8 cellular contexts compared by ENCODE assay signal in genomic region chr1:153658400-153659174, GRCh38. TPM values are rescaled to one million over a fixed set of nuclear protein-coding genes. Genes with fewer than 3 reads are reported as not detected.
A peak's percentile ranks its signal among the peaks of the same experiment; 100 is the strongest.
DNase-seq lines count a peak whose midpoint lies in the region; ATAC-seq and TF ChIP-seq lines count a peak whose summit lies in the region.

Gene SNAPIN (plus strand): TSS chr1:153658703. CDS start chr1:153658744, 41 bp downstream.

- peak within 1 kb of the TSS; percentile 95 for H3K4me3 Mint-ChIP-seq in HFFc6

- peak; percentile 94 for DNase-seq in GM06990 (ENCODE audit: extremely low read depth, insufficient read length)
- peak; percentile 76 for DNase-seq in HFFc6
- peak; percentile 92 for DNase-seq in NB4 (ENCODE audit: low read depth)
- DNase-seq in activated naive CD4-positive, alpha-beta T cell treated with anti-CD3 and anti-CD28 coated beads, Interleukin-2, amount 50 U/mL, for 16 hours = peak; percentile 93
- peak; percentile 92 for DNase-seq in germinal center (ENCODE audit: low spot score)
- peak; percentile 83 for DNase-seq in omental fat pad (ENCODE audit: low spot score)

- peak; percentile 98 for ATAC-seq in SK-N-SH treated with all-trans-retinoic acid at 6 μM for 48 hours
- peak; percentile 95 for ATAC-seq in omental fat pad (ENCODE audit: low FRiP score)

- H3K27ac ChIP-seq in temporal lobe (ENCODE audit: low read depth, low read length) = peak within 1 kb of the TSS; percentile 82

- H3K9me3 Mint-ChIP-seq in HFFc6 = no peaks in the 10 kb centered on the region

- H3K4me3 ChIP-seq in GM06990 (replicated peaks; ENCODE audit: low read depth, low read length) (peak within 1 kb of the TSS; percentile 85), NB4 (ENCODE audit: low read depth, low read length) (peak within 1 kb of the TSS; percentile 92)

- H3K27me3 Mint-ChIP-seq in HFFc6 (ENCODE audit: insufficient read depth) = no peaks in the 10 kb centered on the region; the same call in 1 of the 2 replicates

- peak within 1 kb of the TSS; percentile 82 for H3K27ac Mint-ChIP-seq in HFFc6

- TF ChIP-seq CTCF in GM06990 (IDR thresholded peaks at IDR 0.05; ENCODE audit: insufficient read depth, low read length, poor library complexity, severe bottlenecking) (no peak), HFFc6 (IDR thresholded peaks at IDR 0.05) (peak; percentile 55), NB4 (IDR thresholded peaks at IDR 0.05; ENCODE audit: low read depth, low read length) (no peak), omental fat pad (IDR thresholded peaks at IDR 0.05) (no peak)

- no peaks in the 10 kb centered on the region for H3K27me3 ChIP-seq in GM06990 (replicated peaks; ENCODE audit: control insufficient read depth, insufficient read depth, low read length)

- H3K36me3 ChIP-seq in GM06990 (ENCODE audit: control insufficient read depth, insufficient read depth, low read length) = peaks cover 16% of the 10 kb centered on the region

- peaks cover 30% of the 10 kb centered on the region for H3K36me3 Mint-ChIP-seq in HFFc6 (ENCODE audit: low read depth)

- peak; percentile 64 for TF ChIP-seq POLR2A in NB4 (IDR thresholded peaks at IDR 0.05; ENCODE audit: extremely low read depth, insufficient read length)

- H3K4me1 Mint-ChIP-seq in HFFc6 (ENCODE audit: low read depth) = peaks cover 13% of the 10 kb centered on the region

TF ChIP-seq in SK-N-SH treated with all-trans-retinoic acid at 6 μM for 48 hours, 23 proteins besides CTCF, POLR2A, EP300 and RAD21:
- TF ChIP-seq, protein P1, sequence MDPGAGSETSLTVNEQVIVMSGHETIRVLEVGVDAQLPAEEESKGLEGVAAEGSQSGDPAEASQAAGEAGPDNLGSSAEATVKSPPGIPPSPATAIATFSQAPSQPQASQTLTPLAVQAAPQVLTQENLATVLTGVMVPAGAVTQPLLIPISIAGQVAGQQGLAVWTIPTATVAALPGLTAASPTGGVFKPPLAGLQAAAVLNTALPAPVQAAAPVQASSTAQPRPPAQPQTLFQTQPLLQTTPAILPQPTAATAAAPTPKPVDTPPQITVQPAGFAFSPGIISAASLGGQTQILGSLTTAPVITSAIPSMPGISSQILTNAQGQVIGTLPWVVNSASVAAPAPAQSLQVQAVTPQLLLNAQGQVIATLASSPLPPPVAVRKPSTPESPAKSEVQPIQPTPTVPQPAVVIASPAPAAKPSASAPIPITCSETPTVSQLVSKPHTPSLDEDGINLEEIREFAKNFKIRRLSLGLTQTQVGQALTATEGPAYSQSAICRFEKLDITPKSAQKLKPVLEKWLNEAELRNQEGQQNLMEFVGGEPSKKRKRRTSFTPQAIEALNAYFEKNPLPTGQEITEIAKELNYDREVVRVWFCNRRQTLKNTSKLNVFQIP (CRISPR knock-in tag; IDR thresholded peaks at IDR 0.05; ENCODE audit: borderline replicate concordance, low read depth) = no peak
- no peak for TF ChIP-seq ISL1 (CRISPR knock-in tag; IDR thresholded peaks at IDR 0.05)
- no peak for TF ChIP-seq CREB5 (CRISPR knock-in tag; IDR thresholded peaks at IDR 0.05; ENCODE audit: low read depth)
- no peak for TF ChIP-seq GLIS3 (CRISPR knock-in tag; IDR thresholded peaks at IDR 0.05)
- no peak for TF ChIP-seq TSHZ2 (CRISPR knock-in tag; IDR thresholded peaks at IDR 0.05)
- no peak for TF ChIP-seq CSDC2 (CRISPR knock-in tag; IDR thresholded peaks at IDR 0.05)
- no peak for TF ChIP-seq ARNTL (CRISPR knock-in tag; IDR thresholded peaks at IDR 0.05; ENCODE audit: borderline replicate concordance, low read depth)
- TF ChIP-seq RARB (CRISPR knock-in tag; IDR thresholded peaks at IDR 0.05) = no peak
- no peak for TF ChIP-seq ZC3H10 (CRISPR knock-in tag; IDR thresholded peaks at IDR 0.05)
- TF ChIP-seq ZNF70 (CRISPR knock-in tag; IDR thresholded peaks at IDR 0.05) = no peak
- TF ChIP-seq, protein P2, sequence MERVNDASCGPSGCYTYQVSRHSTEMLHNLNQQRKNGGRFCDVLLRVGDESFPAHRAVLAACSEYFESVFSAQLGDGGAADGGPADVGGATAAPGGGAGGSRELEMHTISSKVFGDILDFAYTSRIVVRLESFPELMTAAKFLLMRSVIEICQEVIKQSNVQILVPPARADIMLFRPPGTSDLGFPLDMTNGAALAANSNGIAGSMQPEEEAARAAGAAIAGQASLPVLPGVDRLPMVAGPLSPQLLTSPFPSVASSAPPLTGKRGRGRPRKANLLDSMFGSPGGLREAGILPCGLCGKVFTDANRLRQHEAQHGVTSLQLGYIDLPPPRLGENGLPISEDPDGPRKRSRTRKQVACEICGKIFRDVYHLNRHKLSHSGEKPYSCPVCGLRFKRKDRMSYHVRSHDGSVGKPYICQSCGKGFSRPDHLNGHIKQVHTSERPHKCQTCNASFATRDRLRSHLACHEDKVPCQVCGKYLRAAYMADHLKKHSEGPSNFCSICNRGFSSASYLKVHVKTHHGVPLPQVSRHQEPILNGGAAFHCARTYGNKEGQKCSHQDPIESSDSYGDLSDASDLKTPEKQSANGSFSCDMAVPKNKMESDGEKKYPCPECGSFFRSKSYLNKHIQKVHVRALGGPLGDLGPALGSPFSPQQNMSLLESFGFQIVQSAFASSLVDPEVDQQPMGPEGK (CRISPR knock-in tag; IDR thresholded peaks at IDR 0.05; ENCODE audit: borderline replicate concordance) = no peak
- no peak for TF ChIP-seq ESRRG (CRISPR knock-in tag; IDR thresholded peaks at IDR 0.05)
- TF ChIP-seq TCF4 (CRISPR knock-in tag; IDR thresholded peaks at IDR 0.05; ENCODE audit: borderline replicate concordance) = no peak
- TF ChIP-seq BACH2 (CRISPR knock-in tag; IDR thresholded peaks at IDR 0.05; ENCODE audit: borderline replicate concordance) = no peak
- no peak for TF ChIP-seq SNAI2 (CRISPR knock-in tag; IDR thresholded peaks at IDR 0.05)
- no peak for TF ChIP-seq TOX (CRISPR knock-in tag; IDR thresholded peaks at IDR 0.05; ENCODE audit: borderline replicate concordance)

RNA-seq across cellular contexts. Expression of gene SNAPIN, which starts in this region (rescaled TPM):
- total RNA-seq in HFFc6 (2021; fragmentation: NEBNext Ultra II Directional; extraction: Animal tissue kit (Norgen Biotek cat#: 25700)) = 10 to 100 TPM; 40.7 to 46.7 (median 42.4) TPM
- total RNA-seq in omental fat pad (10 to 100 TPM; 40.2 to 62.2 (median 54.8) TPM), temporal lobe (32.2 TPM)

Comparison
In these comparisons a context has a peak if more than half of its experiments do, and no peak if none do; other contexts are left out.
1. Peak in every context shown above with its lines: DNase-seq, ATAC-seq, H3K4me3 ChIP-seq and H3K27ac ChIP-seq.